In the genomic region with DNA sequence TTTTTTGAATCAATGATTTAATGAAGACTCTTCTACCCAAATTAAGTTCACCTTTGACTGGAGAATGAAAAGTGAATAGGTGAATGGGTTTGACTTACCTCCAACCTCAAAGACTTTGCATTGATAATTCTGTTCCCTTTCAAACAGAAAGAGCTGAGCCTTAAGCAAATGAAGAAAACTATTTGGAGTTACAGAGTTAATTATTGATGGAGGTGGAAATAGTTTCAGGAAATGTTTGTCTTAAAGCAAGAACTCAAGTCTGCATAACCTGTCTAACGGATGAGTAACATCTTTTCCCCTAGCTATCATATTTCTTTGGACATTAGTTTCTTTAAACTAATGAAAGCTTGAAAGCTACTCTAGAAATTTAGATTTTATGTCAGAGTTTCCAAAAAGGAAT, we compare ENCODE assay signal across 20 cellular contexts.
DNase-seq lines count a peak whose midpoint lies in the region; ATAC-seq, FAIRE-seq and TF ChIP-seq lines count a peak whose summit lies in the region.
"Had no signal": no experiment of that assay in that cellular context is flagged by ENCODE, and none has a peak within 500 bp of the region (broad histone marks: within the 10 kb centered on the region; RNA-seq: fewer than 3 reads in every experiment).

No MANE protein-coding gene starts in this region.

- intact Hi-C loops in CD4-positive, alpha-beta memory T cell (cut with micrococcal nuclease) = no loop called here

- no peak for TF ChIP-seq CTCF in OCI-LY3 (IDR thresholded peaks at IDR 0.05; ENCODE audit: low read depth, low read length)

- POLR2A ChIA-PET in CD4-positive, alpha-beta memory T cell (lab: Charles Lee; ENCODE audit: partially characterized antibody) = no interaction called here

- H3K27me3 ChIP-seq in OCI-LY3 (ENCODE audit: low read depth, low read length) (no peaks in the 10 kb centered on the region), HAP-1 (ENCODE audit: low read depth) (no peaks in the 10 kb centered on the region)
- no peaks in the 10 kb centered on the region for H3K27me3 ChIP-seq in CD4-positive, alpha-beta memory T cell (ENCODE audit: insufficient read depth, low read length)

- H3K4me1 Mint-ChIP-seq in CD4-positive, alpha-beta memory T cell = peaks cover 9 to 18% (median 12%) of the 10 kb centered on the region in 4 donors

- FAIRE-seq in frontal cortex (lab: Jason Lieb, UNC) = no peak
- FAIRE-seq: keratinocyte, urothelium cell line had no signal

- no peak overlapping the region for H3K4me3 Mint-ChIP-seq in CD4-positive, alpha-beta memory T cell
- H3K4me3 Mint-ChIP-seq: activated naive CD8-positive, alpha-beta T cell; activated T-cell treated with anti-CD3 and anti-CD28 coated beads, Interleukin-2, amount 50 U/mL, for 72 hours; nephron progenitor cell had no signal

- H3K27ac ChIP-seq in OCI-LY3 (ENCODE audit: low read length) = peak overlapping the region; percentile 18; the same call in 1 of the 2 replicates
- H3K27ac ChIP-seq in CD4-positive, alpha-beta memory T cell (ENCODE audit: low read depth, low read length) = no peak overlapping the region
- H3K27ac ChIP-seq: C4-2B, coronary artery had no signal

- no peaks in the 10 kb centered on the region for H4K20me1 ChIP-seq in OCI-LY3 (ENCODE audit: insufficient read depth, low read length)

- no peaks in the 10 kb centered on the region for H3K36me3 Mint-ChIP-seq in CD4-positive, alpha-beta memory T cell
- H3K36me3 Mint-ChIP-seq: activated naive CD8-positive, alpha-beta T cell had no signal

- no peak overlapping the region for H2AFZ ChIP-seq in OCI-LY3 (ENCODE audit: low read depth, low read length)

- ATAC-seq in GM21423 (IDR thresholded peaks at IDR 0.05; ENCODE audit: unreplicated experiment) = peak; percentile 43
- ATAC-seq in HG03280 (IDR thresholded peaks at IDR 0.05; ENCODE audit: unreplicated experiment) = no peak
- ATAC-seq: activated T-cell treated with anti-CD3 and anti-CD28 coated beads, Interleukin-2, amount 50 U/mL, for 72 hours had no signal

- CTCF ChIA-PET in CD4-positive, alpha-beta memory T cell (lab: Charles Lee; ENCODE audit: partially characterized antibody) = no interaction called here

- H3K36me3 ChIP-seq in OCI-LY3 (replicated peaks; ENCODE audit: low read depth, low read length) (no peaks in the 10 kb centered on the region), HAP-1 (replicated peaks) (no peaks in the 10 kb centered on the region)
- H3K36me3 ChIP-seq in CD4-positive, alpha-beta memory T cell (ENCODE audit: insufficient read depth, low read length) = no peaks in the 10 kb centered on the region

- DNase-seq in Caki2 (ENCODE audit: low read depth) = peak; percentile 18
- peak; percentile 47 for DNase-seq in left kidney (ENCODE audit: low read depth, low spot score)
- no peak for DNase-seq in frontal cortex (ENCODE audit: low spot score in 2 of 2)
- DNase-seq in HAP-1 (ENCODE audit: low spot score in 2 of 2) = no peak
- no peak for DNase-seq in CD4-positive, alpha-beta memory T cell
- DNase-seq: activated CD4-positive, CD25-positive, alpha-beta regulatory T cell treated with anti-CD3 and anti-CD28 coated beads, Interleukin-2, amount 50 U/mL, for 72 hours; activated T-cell treated with anti-CD3 and anti-CD28 coated beads, Interleukin-2, amount 50 U/mL, for 72 hours; Karpas-422; NCI-H1092 treated with DMSO at 0.1 percent for 48 hours; NCI-H2107; NCI-H510A; nephron progenitor cell had no signal

- H3K9me3 Mint-ChIP-seq in CD4-positive, alpha-beta memory T cell = peaks cover 0 to 2% (median 0%) of the 10 kb centered on the region in 8 donors

- H3K27me3 Mint-ChIP-seq in CD4-positive, alpha-beta memory T cell = no peaks in the 10 kb centered on the region
- H3K27me3 Mint-ChIP-seq: activated naive CD8-positive, alpha-beta T cell had no signal

- no peak overlapping the region for H3K27ac Mint-ChIP-seq in CD4-positive, alpha-beta memory T cell
- H3K27ac Mint-ChIP-seq: activated naive CD8-positive, alpha-beta T cell; activated T-cell treated with anti-CD3 and anti-CD28 coated beads, Interleukin-2, amount 50 U/mL, for 72 hours had no signal

- H3K4me1 ChIP-seq in OCI-LY3 (ENCODE audit: low read length) = peaks cover 29% of the 10 kb centered on the region
- H3K4me1 ChIP-seq in HAP-1 = peaks cover 2% of the 10 kb centered on the region; the same call in 1 of the 2 replicates
- H3K4me1 ChIP-seq in CD4-positive, alpha-beta memory T cell (ENCODE audit: insufficient read depth, low read length) = no peaks in the 10 kb centered on the region

- H3K4me2 ChIP-seq in OCI-LY3 (ENCODE audit: low read length) = peak overlapping the region; percentile 40

- no peaks in the 10 kb centered on the region for H3K9me3 ChIP-seq in OCI-LY3 (ENCODE audit: insufficient read depth, low read length)
- no peaks in the 10 kb centered on the region for H3K9me3 ChIP-seq in HAP-1
- no peaks in the 10 kb centered on the region for H3K9me3 ChIP-seq in CD4-positive, alpha-beta memory T cell (ENCODE audit: control insufficient read depth in 1 of 2, low read length in 2 of 2)

- H3K9ac ChIP-seq in OCI-LY3 (ENCODE audit: low read length) = no peak overlapping the region

- no peak overlapping the region for H3K4me3 ChIP-seq in OCI-LY3 (ENCODE audit: low read length)
- no peak overlapping the region for H3K4me3 ChIP-seq in HAP-1
- no peak overlapping the region for H3K4me3 ChIP-seq in CD4-positive, alpha-beta memory T cell (ENCODE audit: low read length in 2 of 2)
- H3K4me3 ChIP-seq: coronary artery had no signal

- in situ Hi-C loops in Caki2 (cut with HindIII; ENCODE audit: low pct_unique_long_range_greater_than_20kb, low sequenced_read_pairs) = no loop called here
- in situ Hi-C loops in HAP-1 (cut with MboI; ENCODE audit: low sequenced_read_pairs) = no loop called here

- H3K79me2 ChIP-seq in OCI-LY3 (ENCODE audit: low read length) = no peaks in the 10 kb centered on the region

Comparison
In these comparisons a context has a peak if more than half of its experiments do, and no peak if none do; other contexts are left out.
1. DNase-seq: peak in Caki2 (single experiment) and left kidney (single experiment); none in frontal cortex (0 of 2), HAP-1 (0 of 2) and CD4-positive, alpha-beta memory T cell (0 of 5).